Comparison of ENCODE assay signal across 16 cellular contexts in genomic region chr21:34684174-34684876, GRCh38. TPM values are rescaled to one million over a fixed set of nuclear protein-coding genes. Genes with fewer than 3 reads are reported as not detected.
A peak's percentile ranks its signal among the peaks of the same experiment; 100 is the strongest.
DNase-seq lines count a peak whose midpoint lies in the region; ATAC-seq and TF ChIP-seq lines count a peak whose summit lies in the region.
"Had no signal": no experiment of that assay in that cellular context is flagged by ENCODE, and none has a peak within 500 bp of the region (broad histone marks: within the 10 kb centered on the region; RNA-seq: fewer than 3 reads in every experiment).

No MANE protein-coding gene starts in this region.

- peaks cover 0 to 10% of the 10 kb centered on the region in 2 donors for H3K9me3 ChIP-seq in muscle layer of duodenum (ENCODE audit: control insufficient read depth in 1 of 2, low read length in 2 of 2)
- peaks cover 10% of the 10 kb centered on the region for H3K9me3 ChIP-seq in psoas muscle
- H3K9me3 ChIP-seq: A549, BE2C, HAP-1 had no signal

- TF ChIP-seq CTCF in VCaP (conservative IDR thresholded peaks at IDR 0.05), result no peak
- no peak for TF ChIP-seq CTCF in psoas muscle (IDR thresholded peaks at IDR 0.05)

- intact Hi-C loops in left colon (cut with DNase I, micrococcal nuclease) (no loop called here), psoas muscle (cut with DNase I) (loop anchor here in 1 of 2 donors (5.0 to 10.0 kb wide), 2 partner anchors 1250 to 1343 kb away; no protein-coding TSS in a partner anchor)

- WGBS in psoas muscle, 3 donors, result 32 to 58% (median 40%) methylated on average over 2 of the region's 2 CpGs

- H3K36me3 ChIP-seq in muscle layer of duodenum (ENCODE audit: control insufficient read depth in 1 of 2, insufficient read depth in 2 of 2, low read length in 2 of 2) (no peaks in the 10 kb centered on the region), psoas muscle (ENCODE audit: insufficient read depth in 1 of 2, low read depth in 1 of 2) (no peaks in the 10 kb centered on the region)
- H3K36me3 ChIP-seq: BE2C, HAP-1 had no signal

- ATAC-seq in left colon (peak; percentile 91), psoas muscle (no peak)
- ATAC-seq: A549 had no signal

- DNase-seq in left colon, result peak in 1 of 2 donors; percentile 43
- peak; percentile 42 for DNase-seq in ureter (ENCODE audit: low spot score)
- DNase-seq in psoas muscle, result no peak
- DNase-seq in activated CD4-positive, alpha-beta T cell treated with anti-CD3 and anti-CD28 coated beads, Interleukin-2, amount 50 U/mL, for 48 hours, result no peak
- DNase-seq in medulla oblongata (ENCODE audit: extremely low spot score), result no peak
- DNase-seq: BE2C; CD4-positive, alpha-beta memory T cell; DMS153; DND-41; GDM1 had no signal

- H3K27me3 ChIP-seq in muscle layer of duodenum (ENCODE audit: low read depth, low read length) (no peaks in the 10 kb centered on the region), psoas muscle (ENCODE audit: insufficient read depth in 3 of 3, low read length in 2 of 3) (no peaks in the 10 kb centered on the region)

- H3K4me1 ChIP-seq in muscle layer of duodenum (ENCODE audit: control insufficient read depth in 1 of 2, insufficient read depth in 2 of 2, low read length in 2 of 2) (no peaks in the 10 kb centered on the region), psoas muscle (peaks cover 3% of the 10 kb centered on the region)
- H3K4me1 ChIP-seq: A549, BE2C, HAP-1 had no signal

- H3K27ac ChIP-seq in VCaP (peak overlapping the region; percentile 34), muscle layer of duodenum (ENCODE audit: low read length) (peak overlapping the region; percentile 19), psoas muscle (no peak overlapping the region)
- H3K27ac ChIP-seq: A549, C4-2B had no signal

- H3K4me3 ChIP-seq in muscle layer of duodenum (ENCODE audit: low read depth in 1 of 2, low read length in 2 of 2) (no peak overlapping the region), psoas muscle (no peak overlapping the region)
- H3K4me3 ChIP-seq: A549, HAP-1 had no signal

RNA-seq across cellular contexts. Expression of gene CLIC6, which starts 15.5 kb away (rescaled TPM):
- total RNA-seq in left colon (10 to 100 TPM in 1 of 2 donors, under 1 TPM in 1; 0.61 to 15.0 TPM), ureter (24.1 TPM), psoas muscle (10 to 100 TPM in 2 of 4 donors, 1 to 10 TPM in 1, under 1 TPM in 1; 0.50 to 35.5 (median 9.2) TPM)
- polyA plus RNA-seq in psoas muscle, result 1 to 10 TPM; 3.1 to 7.7 (median 4.2) TPM
- polyA plus RNA-seq: AG04450 had no signal
